Comparison of ENCODE assay signal across 30 cellular contexts in genomic region chr18:23056315-23056714, GRCh38.
"Had no signal": no experiment of that assay in that cellular context is flagged by ENCODE, and none has a peak within 500 bp of the region (broad histone marks: within the 10 kb centered on the region; RNA-seq: fewer than 3 reads in every experiment).

No MANE protein-coding gene starts in this region.

- DNase-seq: activated CD4-positive, alpha-beta T cell treated with anti-CD3 and anti-CD28 coated beads for 36 hours; activated CD4-positive, alpha-beta T cell treated with anti-CD3 and anti-CD28 coated beads, Interleukin-2, amount 10 ng/mL, durations not matched to agents 7 days and 5 days; activated CD4-positive, alpha-beta T cell treated with anti-CD3 and anti-CD28 coated beads, Interleukin-2, amount 50 U/mL, for 48 hours; activated CD8-positive, alpha-beta memory T cell treated with anti-CD3 and anti-CD28 coated beads, Interleukin-2, amount 50 U/mL, for 4 hours; activated gamma-delta T cell treated with Interleukin-2 at 50 U/mL for 16 hours; activated naive CD4-positive, alpha-beta T cell treated with anti-CD3 and anti-CD28 coated beads for 36 hours; activated naive CD8-positive, alpha-beta T cell treated with anti-CD3 and anti-CD28 coated beads, Interleukin-2, amount 50 U/mL, for 24 hours; activated T-cell treated with anti-CD3 and anti-CD28 coated beads for 4 hours; activated T-cell treated with anti-CD3 and anti-CD28 coated beads, Interleukin-2, amount 50 U/mL, for 4 hours; anterior cingulate cortex; cerebellar nuclear complex; NCI-H1092 treated with DMSO at 0.1 percent for 48 hours; NCI-H1417; NCI-H187 treated with DMSO at 0.1 percent for 48 hours; NCI-H2081 treated with DMSO at 0.1 percent for 48 hours; NCI-H226; NCI-H526; NCI-H774; PC-9; SW 1271; T-helper 1 cell; T-helper 2 cell; T-helper 9 cell had no signal

- H3K36me3 Mint-ChIP-seq: activated naive CD8-positive, alpha-beta T cell; brain had no signal

- H2AFZ ChIP-seq: PC-9 had no signal

- H3K4me2 ChIP-seq: PC-9 had no signal

- H3K27ac ChIP-seq: PC-9, RWPE1 had no signal

- H3K27me3 Mint-ChIP-seq: activated CD4-positive, alpha-beta T cell treated with anti-CD3 and anti-CD28 coated beads for 36 hours; activated naive CD8-positive, alpha-beta T cell; activated naive CD8-positive, alpha-beta T cell treated with anti-CD3 and anti-CD28 coated beads, Interleukin-2, amount 50 U/mL, for 24 hours had no signal

- H3K9me3 Mint-ChIP-seq: activated CD4-positive, alpha-beta T cell treated with anti-CD3 and anti-CD28 coated beads, Interleukin-2, amount 10 ng/mL, durations not matched to agents 7 days and 5 days; activated naive CD4-positive, alpha-beta T cell treated with anti-CD3 and anti-CD28 coated beads for 36 hours; activated naive CD8-positive, alpha-beta T cell treated with anti-CD3 and anti-CD28 coated beads, Interleukin-2, amount 50 U/mL, for 24 hours; activated T-cell treated with anti-CD3 and anti-CD28 coated beads, Interleukin-2, amount 50 U/mL, for 4 hours; activated T-helper 1 cell treated with anti-CD3 and anti-CD28 coated beads, Interleukin-12 subunit alpha, Interleukin-12 subunit beta, Interleukin-2, Interleukin-4 antibody, amounts not matched to agents 30 ng/mL and 10 ng/mL and 1 ng/mL, durations not matched to agents 14 hours and 24 hours and 36 hours had no signal

- H3K4me3 Mint-ChIP-seq: activated CD4-positive, alpha-beta T cell treated with anti-CD3 and anti-CD28 coated beads for 36 hours; activated CD4-positive, alpha-beta T cell treated with anti-CD3 and anti-CD28 coated beads, Interleukin-2, amount 10 ng/mL, durations not matched to agents 7 days and 5 days; activated naive CD4-positive, alpha-beta T cell treated with anti-CD3 and anti-CD28 coated beads for 36 hours; activated naive CD8-positive, alpha-beta T cell; activated naive CD8-positive, alpha-beta T cell treated with anti-CD3 and anti-CD28 coated beads, Interleukin-2, amount 50 U/mL, for 24 hours; activated T-cell treated with anti-CD3 and anti-CD28 coated beads, Interleukin-2, amount 50 U/mL, for 4 hours; activated T-helper 1 cell treated with anti-CD3 and anti-CD28 coated beads, Interleukin-12 subunit alpha, Interleukin-12 subunit beta, Interleukin-2, Interleukin-4 antibody, amounts not matched to agents 30 ng/mL and 10 ng/mL and 1 ng/mL, durations not matched to agents 14 hours and 24 hours and 36 hours; brain had no signal

- H3K4me1 Mint-ChIP-seq: activated CD4-positive, alpha-beta T cell treated with anti-CD3 and anti-CD28 coated beads for 36 hours; activated naive CD8-positive, alpha-beta T cell treated with anti-CD3 and anti-CD28 coated beads, Interleukin-2, amount 50 U/mL, for 24 hours had no signal

- ATAC-seq: activated CD4-positive, alpha-beta T cell treated with anti-CD3 and anti-CD28 coated beads for 36 hours; activated CD4-positive, CD25-positive, alpha-beta regulatory T cell treated with anti-CD3 and anti-CD28 coated beads, Interleukin-2, amount 50 U/mL, for 24 hours; activated naive CD8-positive, alpha-beta T cell treated with anti-CD3 and anti-CD28 coated beads, Interleukin-2, amount 50 U/mL, for 24 hours; activated T-cell treated with anti-CD3 and anti-CD28 coated beads, Interleukin-2, amount 50 U/mL, for 4 hours; K562; Right ventricle myocardium inferior had no signal

- H3K4me3 ChIP-seq: K562, PC-9 had no signal

- H3K27ac Mint-ChIP-seq: activated CD4-positive, alpha-beta T cell treated with anti-CD3 and anti-CD28 coated beads for 36 hours; activated CD4-positive, alpha-beta T cell treated with anti-CD3 and anti-CD28 coated beads, Interleukin-2, amount 10 ng/mL, durations not matched to agents 7 days and 5 days; activated naive CD4-positive, alpha-beta T cell treated with anti-CD3 and anti-CD28 coated beads for 36 hours; activated naive CD8-positive, alpha-beta T cell; activated naive CD8-positive, alpha-beta T cell treated with anti-CD3 and anti-CD28 coated beads, Interleukin-2, amount 50 U/mL, for 24 hours; activated T-helper 1 cell treated with anti-CD3 and anti-CD28 coated beads, Interleukin-12 subunit alpha, Interleukin-12 subunit beta, Interleukin-2, Interleukin-4 antibody, amounts not matched to agents 30 ng/mL and 10 ng/mL and 1 ng/mL, durations not matched to agents 14 hours and 24 hours and 36 hours had no signal
